In the genomic region with DNA sequence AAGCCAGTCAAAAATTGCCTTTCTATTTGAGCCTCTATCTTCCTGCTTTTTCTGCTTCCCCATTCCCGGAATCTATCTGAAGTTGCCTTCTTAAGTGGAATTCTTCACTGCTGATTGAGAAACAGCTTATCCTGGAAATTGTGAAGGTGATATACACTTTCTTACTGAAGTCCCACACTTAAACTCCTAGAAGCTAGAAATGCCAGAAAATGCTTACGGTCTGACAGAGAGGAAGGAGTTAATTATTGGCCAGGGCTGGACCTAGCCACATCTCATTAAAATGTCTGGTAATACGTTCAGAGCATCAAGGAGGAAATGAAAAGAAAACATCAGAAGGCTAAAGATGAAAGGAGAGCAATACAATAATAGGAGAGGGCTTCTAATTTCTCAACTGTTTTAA, we compare ENCODE assay signal across 26 cellular contexts.
"Had no signal": no experiment of that assay in that cellular context is flagged by ENCODE, and none has a peak within 500 bp of the region (broad histone marks: within the 10 kb centered on the region; RNA-seq: fewer than 3 reads in every experiment).

No MANE protein-coding gene starts in this region.

- H3K27ac ChIP-seq: adrenal gland, SJSA1 had no signal

- ATAC-seq: activated CD4-positive, CD25-positive, alpha-beta regulatory T cell treated with anti-CD3 and anti-CD28 coated beads, Interleukin-2, amount 50 U/mL, for 24 hours; activated CD8-positive, alpha-beta T cell treated with anti-CD3 and anti-CD28 coated beads for 36 hours; activated T-cell treated with anti-CD3 and anti-CD28 coated beads, Interleukin-2, amount 50 U/mL, for 72 hours; PC-3; SK-N-SH treated with all-trans-retinoic acid at 6 μM for 48 hours had no signal

- H3K27ac Mint-ChIP-seq: activated CD8-positive, alpha-beta T cell treated with anti-CD3 and anti-CD28 coated beads for 36 hours; activated naive CD8-positive, alpha-beta T cell treated with anti-CD3 and anti-CD28 coated beads, Interleukin-2, amount 10 ng/mL, durations not matched to agents 7 days and 5 days; activated T-cell treated with anti-CD3 and anti-CD28 coated beads, Interleukin-2, amount 50 U/mL, for 72 hours; activated T-helper 2 cell treated with anti-CD3 and anti-CD28 coated beads, Interferon-gamma antibody, Interleukin-2, Interleukin-4, amounts not matched to agents 10 μg/mL and 5 μg/mL and 100 μg/mL, durations not matched to agents 14 hours and 24 hours and 36 hours; T-helper 1 cell treated with Interleukin-12 subunit alpha and Interleukin-12 subunit beta and Interleukin-4 antibody, amounts not matched to agents 30 μg/mL and 1 μg/mL, for 36 hours had no signal

- H3K4me1 ChIP-seq: adrenal gland, SJSA1 had no signal

- DNase-seq: activated CD4-positive, alpha-beta T cell treated with anti-CD3 and anti-CD28 coated beads for 4 hours; activated CD8-positive, alpha-beta memory T cell treated with anti-CD3 and anti-CD28 coated beads, Interleukin-2, amount 50 U/mL, for 4 hours; activated CD8-positive, alpha-beta T cell treated with anti-CD3 and anti-CD28 coated beads for 36 hours; activated naive CD4-positive, alpha-beta T cell treated with anti-CD3 and anti-CD28 coated beads, Interleukin-2, amount 50 U/mL, for 16 hours; activated naive CD8-positive, alpha-beta T cell treated with anti-CD3 and anti-CD28 coated beads, Interleukin-2, amount 10 ng/mL, durations not matched to agents 7 days and 5 days; activated T-cell treated with anti-CD3 and anti-CD28 coated beads, Interleukin-2, amount 50 U/mL, for 72 hours; adrenal gland; anterior cingulate cortex; cerebellar nuclear complex; Karpas-422; NCI-H1105 treated with DMSO at 0.1 percent for 48 hours; NCI-H146; NCI-H187 treated with DMSO at 0.1 percent for 48 hours; NCI-H2081 treated with DMSO at 0.1 percent for 48 hours; NCI-H226; NCI-H526; NCI-H774; PC-3; SHP77; SW 1271 had no signal

- H3K27me3 ChIP-seq: adrenal gland, SJSA1 had no signal

- H3K4me3 Mint-ChIP-seq: activated CD8-positive, alpha-beta T cell treated with anti-CD3 and anti-CD28 coated beads for 36 hours; activated naive CD8-positive, alpha-beta T cell treated with anti-CD3 and anti-CD28 coated beads, Interleukin-2, amount 10 ng/mL, durations not matched to agents 7 days and 5 days; activated T-cell treated with anti-CD3 and anti-CD28 coated beads, Interleukin-2, amount 50 U/mL, for 72 hours; T-helper 1 cell treated with Interleukin-12 subunit alpha and Interleukin-12 subunit beta and Interleukin-4 antibody, amounts not matched to agents 30 μg/mL and 1 μg/mL, for 36 hours had no signal

- FAIRE-seq: RCC 7860 had no signal

- H3K4me1 Mint-ChIP-seq: activated naive CD8-positive, alpha-beta T cell treated with anti-CD3 and anti-CD28 coated beads, Interleukin-2, amount 10 ng/mL, durations not matched to agents 7 days and 5 days had no signal

- H3K4me3 ChIP-seq: adrenal gland, SJSA1 had no signal

- H3K36me3 ChIP-seq: adrenal gland, SJSA1 had no signal

- H3K9me3 ChIP-seq: adrenal gland, SJSA1 had no signal

- H3K9me3 Mint-ChIP-seq: activated CD8-positive, alpha-beta T cell treated with anti-CD3 and anti-CD28 coated beads for 36 hours had no signal

- H3K36me3 Mint-ChIP-seq: activated naive CD8-positive, alpha-beta T cell treated with anti-CD3 and anti-CD28 coated beads, Interleukin-2, amount 10 ng/mL, durations not matched to agents 7 days and 5 days had no signal
